7 cellular contexts compared by ENCODE assay signal in the genomic region with DNA sequence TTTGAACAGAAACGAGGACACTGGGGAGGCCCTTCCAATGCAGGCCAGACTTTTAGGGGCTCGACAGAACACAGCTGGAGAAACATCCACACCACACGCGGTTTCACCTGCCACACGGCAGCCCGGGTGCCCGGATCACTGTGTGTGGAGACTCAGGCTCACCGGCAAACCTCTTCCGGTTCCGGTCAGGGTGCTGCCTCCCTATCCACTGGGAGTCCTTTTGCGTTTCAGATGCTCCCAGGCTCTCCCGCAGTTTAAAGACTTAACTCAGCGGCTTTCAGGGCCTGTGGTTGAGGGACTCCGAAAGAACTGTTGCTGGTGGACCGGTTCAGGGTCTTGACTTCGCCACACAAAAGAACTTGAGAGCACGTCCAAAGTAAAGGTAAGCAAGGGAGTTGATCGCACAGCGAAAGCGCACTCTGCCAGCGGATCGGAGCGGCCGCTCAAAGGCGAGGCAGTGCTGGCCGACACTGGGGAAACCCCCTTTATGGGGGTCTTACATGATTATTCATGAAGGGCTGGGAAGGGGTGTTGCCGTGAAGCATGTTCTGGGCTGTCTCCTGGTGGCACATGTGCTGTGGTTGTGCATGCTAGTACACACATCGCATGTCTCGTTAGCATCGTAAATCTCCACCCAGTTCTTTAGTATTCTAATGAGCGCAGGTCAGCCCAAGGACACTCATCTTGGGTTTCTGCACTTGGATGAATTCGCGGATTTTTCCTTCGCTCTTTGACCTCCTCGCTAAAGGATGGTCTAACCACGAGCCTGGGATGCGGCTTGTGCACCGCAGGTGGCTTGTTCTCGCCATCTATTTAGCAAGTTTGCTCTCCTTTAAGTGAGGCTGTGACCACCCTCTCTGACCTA.
DNase-seq lines count a peak whose midpoint lies in the region; ATAC-seq and TF ChIP-seq lines count a peak whose summit lies in the region.

No MANE protein-coding gene starts in this region.

- peak overlapping the region; percentile 59 for H3K4me3 ChIP-seq in retinal pigment epithelial cell (ENCODE audit: low read length)

- CTCF ChIA-PET in activated CD4-positive, alpha-beta T cell treated with anti-CD3 and anti-CD28 coated beads for 36 hours (lab: Charles Lee), result interaction anchor here (0.6 to 1.5 kb wide), 8 partner anchors 10 to 199 kb away, joined by 3 to 9 read pairs (median 4); partner anchors contain the start of genes FAM217B and PPP1R3D

- ATAC-seq in HG03571 (IDR thresholded peaks at IDR 0.05; ENCODE audit: unreplicated experiment) (peak; percentile 52), GM18502 (IDR thresholded peaks at IDR 0.05; ENCODE audit: poor library complexity, unreplicated experiment) (no peak), HG03139 (IDR thresholded peaks at IDR 0.05; ENCODE audit: unreplicated experiment) (no peak)
- peak; percentile 74 for ATAC-seq in activated CD4-positive, alpha-beta T cell treated with anti-CD3 and anti-CD28 coated beads for 36 hours

- DNase-seq in activated CD4-positive, alpha-beta T cell treated with anti-CD3 and anti-CD28 coated beads for 36 hours, result peak; percentile 70
- DNase-seq in erythroblast (lab: John Stamatoyannopoulos, UW), result peak; percentile 3 to 14
- no peak for DNase-seq in retinal pigment epithelial cell (ENCODE audit: low read depth)
- no peak for DNase-seq in inferior parietal cortex (ENCODE audit: extremely low spot score)

- intact Hi-C loops in activated CD4-positive, alpha-beta T cell treated with anti-CD3 and anti-CD28 coated beads for 36 hours (cut with DNase I, micrococcal nuclease), result loop anchor here (5.0 to 10.0 kb wide), 3 partner anchors 84 to 986 kb away; no protein-coding TSS in a partner anchor

- no peak for TF ChIP-seq POLR2A in erythroblast (IDR thresholded peaks at IDR 0.05; ENCODE audit: low read length)

- no peaks in the 10 kb centered on the region for H3K27me3 Mint-ChIP-seq in activated CD4-positive, alpha-beta T cell treated with anti-CD3 and anti-CD28 coated beads for 36 hours

- peak overlapping the region; percentile 71 for H3K4me3 Mint-ChIP-seq in activated CD4-positive, alpha-beta T cell treated with anti-CD3 and anti-CD28 coated beads for 36 hours

- no peaks in the 10 kb centered on the region for H3K9me3 Mint-ChIP-seq in activated CD4-positive, alpha-beta T cell treated with anti-CD3 and anti-CD28 coated beads for 36 hours (ENCODE audit: low read depth)

- H3K36me3 Mint-ChIP-seq in activated CD4-positive, alpha-beta T cell treated with anti-CD3 and anti-CD28 coated beads for 36 hours (ENCODE audit: low read depth), result no peaks in the 10 kb centered on the region

- H3K27ac Mint-ChIP-seq in activated CD4-positive, alpha-beta T cell treated with anti-CD3 and anti-CD28 coated beads for 36 hours, result peak overlapping the region; percentile 24

- peaks cover 11% of the 10 kb centered on the region for H3K4me1 Mint-ChIP-seq in activated CD4-positive, alpha-beta T cell treated with anti-CD3 and anti-CD28 coated beads for 36 hours

- no peak for TF ChIP-seq CTCF in retinal pigment epithelial cell (conservative IDR thresholded peaks at IDR 0.05; ENCODE audit: low read depth, low read length)

- POLR2A ChIA-PET in activated CD4-positive, alpha-beta T cell treated with anti-CD3 and anti-CD28 coated beads for 36 hours (lab: Charles Lee), result no interaction called here

Comparison
In these comparisons a context has a peak if more than half of its experiments do, and no peak if none do; other contexts are left out.
1. ATAC-seq: peak in HG03571 (single experiment) and activated CD4-positive, alpha-beta T cell treated with anti-CD3 and anti-CD28 coated beads for 36 hours (single experiment); none in GM18502 (single experiment) and HG03139 (single experiment).
2. DNase-seq: peak in activated CD4-positive, alpha-beta T cell treated with anti-CD3 and anti-CD28 coated beads for 36 hours (single experiment) and erythroblast (2 of 2); none in retinal pigment epithelial cell (single experiment) and inferior parietal cortex (single experiment).